In the genomic region with DNA sequence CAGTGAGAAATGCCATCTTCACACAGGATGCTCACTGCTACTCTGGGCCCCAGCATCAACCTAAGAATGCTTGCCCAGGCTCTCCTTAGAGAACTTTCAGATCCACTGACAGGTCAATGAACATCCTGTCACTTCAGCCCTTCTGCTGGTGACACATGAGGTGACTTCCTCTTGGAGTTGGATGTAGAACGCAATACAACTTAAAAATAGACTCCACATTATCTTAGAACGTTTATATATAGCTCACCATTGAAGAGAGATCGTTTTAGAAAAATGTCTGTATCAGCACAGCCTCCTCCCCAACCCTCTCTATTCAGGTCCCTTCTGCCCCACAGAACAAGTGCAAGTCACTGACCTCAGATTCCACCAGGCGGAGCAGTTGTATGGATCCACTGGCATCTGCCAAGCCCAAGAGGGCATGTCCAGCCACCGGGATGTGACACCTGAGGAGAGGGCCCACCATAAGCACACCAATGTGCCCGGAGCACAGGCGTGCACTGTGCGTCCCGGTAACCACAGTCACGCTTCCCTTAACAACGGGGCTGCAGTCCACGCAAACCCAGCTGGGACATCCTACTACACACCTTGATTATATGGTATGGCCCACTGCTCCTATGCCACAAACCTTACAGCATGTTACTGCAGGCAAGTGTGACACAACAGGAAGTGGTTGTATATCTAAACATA, we compare ENCODE assay signal across 14 cellular contexts. TPM values are rescaled to one million over a fixed set of nuclear protein-coding genes. Genes with fewer than 3 reads are reported as not detected.
A peak's percentile ranks its signal among the peaks of the same experiment; 100 is the strongest.
DNase-seq lines count a peak whose midpoint lies in the region; ATAC-seq, FAIRE-seq and TF ChIP-seq lines count a peak whose summit lies in the region.
"Had no signal": no experiment of that assay in that cellular context is flagged by ENCODE, and none has a peak within 500 bp of the region (broad histone marks: within the 10 kb centered on the region; RNA-seq: fewer than 3 reads in every experiment).

No MANE protein-coding gene starts in this region.

- ATAC-seq in CD4-positive, alpha-beta T cell (ENCODE audit: poor library complexity): no peak

- H3K9me1 ChIP-seq in keratinocyte (ENCODE audit: control insufficient read depth, extremely low read depth, insufficient read depth, low read length): no peaks in the 10 kb centered on the region

- CTCF ChIA-PET in CD4-positive, alpha-beta T cell (lab: Charles Lee): no interaction called here

- peak overlapping the region; percentile 20 for H3K27ac Mint-ChIP-seq in CD4-positive, alpha-beta T cell
- peak overlapping the region; percentile 46 for H3K27ac Mint-ChIP-seq in activated naive CD8-positive, alpha-beta T cell
- H3K27ac Mint-ChIP-seq in HFFc6: no peak overlapping the region

- H3K27ac ChIP-seq in CD4-positive, alpha-beta T cell (ENCODE audit: low read depth, low read length): no peak overlapping the region
- H3K27ac ChIP-seq in Karpas-422 (ENCODE audit: low read length) (no peak overlapping the region), keratinocyte (ENCODE audit: control insufficient read depth, insufficient read depth, low read length) (peak overlapping the region; percentile 50)
- H3K27ac ChIP-seq: SK-N-MC, tibial artery had no signal

- intact Hi-C loops in CD4-positive, alpha-beta T cell (cut with DNase I, micrococcal nuclease): loop anchor here in 1 of 2 experiments (5.0 kb wide), 1 partner anchor 154 kb away; a partner anchor contains a TSS

- no peaks in the 10 kb centered on the region for H3K9me3 ChIP-seq in CD4-positive, alpha-beta T cell (ENCODE audit: control insufficient read depth, low read length)
- H3K9me3 ChIP-seq in Karpas-422 (ENCODE audit: low read length) (no peaks in the 10 kb centered on the region), keratinocyte (ENCODE audit: control insufficient read depth, low read depth, low read length) (no peaks in the 10 kb centered on the region)
- H3K9me3 ChIP-seq: HAP-1, tibial artery had no signal

- H3K4me3 ChIP-seq in Karpas-422 (ENCODE audit: low read length) (no peak overlapping the region), keratinocyte (ENCODE audit: control insufficient read depth in 2 of 3, extremely low read depth in 1 of 3, insufficient read depth in 2 of 3, low read depth in 1 of 3, low read length in 3 of 3) (no peak overlapping the region)
- H3K4me3 ChIP-seq: HAP-1, SK-N-MC, tibial artery had no signal

- no peak for TF ChIP-seq CTCF in CD4-positive, alpha-beta T cell (IDR thresholded peaks at IDR 0.05)
- TF ChIP-seq CTCF in keratinocyte (optimal IDR thresholded peaks at IDR 0.05 in 1 of 3, IDR thresholded peaks at IDR 0.05 in 1 of 3, conservative IDR thresholded peaks at IDR 0.05 in 1 of 3; ENCODE audit: extremely low read depth in 1 of 3, insufficient read depth in 2 of 3, low read length in 3 of 3) (peak in 1 of 3 experiments; percentile 13), HFFc6 (IDR thresholded peaks at IDR 0.05) (no peak)

- no peaks in the 10 kb centered on the region for H3K9me3 Mint-ChIP-seq in CD4-positive, alpha-beta T cell
- no peaks in the 10 kb centered on the region for H3K9me3 Mint-ChIP-seq in activated naive CD8-positive, alpha-beta T cell (ENCODE audit: low read depth)
- H3K9me3 Mint-ChIP-seq in HFFc6: no peaks in the 10 kb centered on the region

- dilution Hi-C loops in keratinocyte (cut with MboI; ENCODE audit: extremely low pct_ligation_motif_present, low sequenced_read_pairs): no loop called here

- H3K27me3 ChIP-seq in CD4-positive, alpha-beta T cell (ENCODE audit: control insufficient read depth, insufficient read depth, low read length): no peaks in the 10 kb centered on the region
- H3K27me3 ChIP-seq in Karpas-422 (ENCODE audit: low read length) (no peaks in the 10 kb centered on the region), keratinocyte (ENCODE audit: control insufficient read depth, extremely low read depth, insufficient read depth, low read length) (no peaks in the 10 kb centered on the region)
- H3K27me3 ChIP-seq: tibial artery had no signal

- H3K79me2 ChIP-seq in Karpas-422 (ENCODE audit: low read length) (peaks cover 52% of the 10 kb centered on the region), keratinocyte (ENCODE audit: control insufficient read depth, insufficient read depth, low read length) (peaks cover 34% of the 10 kb centered on the region)

- H3K4me2 ChIP-seq in Karpas-422 (ENCODE audit: low read depth, low read length, poor library complexity, severe bottlenecking): peak overlapping the region; percentile 11
- peak overlapping the region; percentile 57 for H3K4me2 ChIP-seq in keratinocyte (ENCODE audit: control insufficient read depth, extremely low read depth, insufficient read depth, low read depth, low read length)

- DNase-seq in CD4-positive, alpha-beta T cell: no peak
- DNase-seq in Karpas-422 (no peak), keratinocyte (ENCODE audit: low read depth, low spot score) (no peak), RKO (ENCODE audit: low spot score) (no peak), HFFc6 (no peak), COLO668 (lab: John Stamatoyannopoulos, UW; ENCODE audit: unreplicated experiment) (no peak)
- no peak for DNase-seq in stimulated activated CD4-positive, alpha-beta T cell treated with anti-CD3 and anti-CD28 coated beads, Interleukin-2, amount 100 ng/mL, for 24 hours
- DNase-seq: activated CD8-positive, alpha-beta memory T cell treated with anti-CD3 and anti-CD28 coated beads for 24 hours; Calu3; cortex of kidney; tibial artery had no signal

- peaks cover 7% of the 10 kb centered on the region for H4K20me1 ChIP-seq in Karpas-422 (ENCODE audit: insufficient read depth, low read depth, low read length)
- peaks cover 3% of the 10 kb centered on the region for H4K20me1 ChIP-seq in keratinocyte (ENCODE audit: control insufficient read depth, extremely low read depth, insufficient read depth, low read length)

- H3K4me1 ChIP-seq in Karpas-422 (ENCODE audit: low read length): peaks cover 23% of the 10 kb centered on the region
- peaks cover 27% of the 10 kb centered on the region for H3K4me1 ChIP-seq in keratinocyte (ENCODE audit: control insufficient read depth, extremely low read depth, insufficient read depth, low read length)

- POLR2A ChIA-PET in CD4-positive, alpha-beta T cell (lab: Charles Lee): no interaction called here

- H3K9me2 ChIP-seq in Karpas-422 (replicated peaks; ENCODE audit: insufficient read depth, low read length): no peaks in the 10 kb centered on the region

- H3K36me3 ChIP-seq in Karpas-422 (ENCODE audit: insufficient read depth, low read length): peaks cover 32% of the 10 kb centered on the region
- H3K36me3 ChIP-seq in keratinocyte (ENCODE audit: control insufficient read depth in 2 of 2, extremely low read depth in 1 of 2, insufficient read depth in 2 of 2, low read length in 2 of 2): peaks cover 27 to 36% of the 10 kb centered on the region in 2 experiments

- H3K4me1 Mint-ChIP-seq in CD4-positive, alpha-beta T cell (ENCODE audit: low read depth): peaks cover 30% of the 10 kb centered on the region
- peaks cover 32% of the 10 kb centered on the region for H3K4me1 Mint-ChIP-seq in activated naive CD8-positive, alpha-beta T cell (ENCODE audit: low read depth)
- peaks cover 33% of the 10 kb centered on the region for H3K4me1 Mint-ChIP-seq in HFFc6 (ENCODE audit: low read depth)

- H3K27me3 Mint-ChIP-seq in CD4-positive, alpha-beta T cell: no peaks in the 10 kb centered on the region
- no peaks in the 10 kb centered on the region for H3K27me3 Mint-ChIP-seq in activated naive CD8-positive, alpha-beta T cell
- no peaks in the 10 kb centered on the region; the same call in 1 of the 2 replicates for H3K27me3 Mint-ChIP-seq in HFFc6 (ENCODE audit: insufficient read depth)

- peak overlapping the region; percentile 79 for H3K4me3 Mint-ChIP-seq in CD4-positive, alpha-beta T cell
- H3K4me3 Mint-ChIP-seq in activated naive CD8-positive, alpha-beta T cell: peak overlapping the region; percentile 91
- H3K4me3 Mint-ChIP-seq in HFFc6: no peak overlapping the region

- no peak for FAIRE-seq in keratinocyte (lab: Jason Lieb, UNC)

- H3K9ac ChIP-seq in Karpas-422 (ENCODE audit: low read length) (0 out of 2 replicates have a peak overlapping the region, but pooled peaks have one; percentile 3), keratinocyte (ENCODE audit: control insufficient read depth, extremely low read depth, insufficient read depth, low read length) (no peak overlapping the region)

- peaks cover 47% of the 10 kb centered on the region for H3K36me3 Mint-ChIP-seq in CD4-positive, alpha-beta T cell (ENCODE audit: low read depth)
- H3K36me3 Mint-ChIP-seq in activated naive CD8-positive, alpha-beta T cell: peaks cover 2% of the 10 kb centered on the region
- peaks cover 24% of the 10 kb centered on the region for H3K36me3 Mint-ChIP-seq in HFFc6 (ENCODE audit: low read depth)

- H2AFZ ChIP-seq in Karpas-422 (ENCODE audit: low read length) (no peak overlapping the region), keratinocyte (ENCODE audit: control insufficient read depth, low read length) (no peak overlapping the region)

RNA-seq across cellular contexts. Expression of a gene that starts 2.9 kb away (rescaled TPM):
- total RNA-seq in CD4-positive, alpha-beta T cell: 10 to 100 TPM; 36.4 to 36.8 TPM
- total RNA-seq in Karpas-422 (2014; rRNA removed; shearing (Covaris generic); ENCODE audit: low replicate concordance): 27.5 and 44.3 TPM in 2 replicates
- polyA plus RNA-seq in keratinocyte: 25.3 to 32.4 TPM (median 26.2 TPM) in 3 replicates
- polyA plus RNA-seq in keratinocyte (2011; ENCODE audit: low read depth): 20.2 TPM
- 16.1 and 19.9 TPM in 2 replicates for polyA plus RNA-seq in keratinocyte (2011; cell fraction: cytosol; rRNA removed)
- 68.3 and 79.1 TPM in 2 replicates for polyA plus RNA-seq in keratinocyte (2011; cell fraction: nucleus; rRNA removed)
- polyA plus RNA-seq in keratinocyte (2012; ENCODE audit: low replicate concordance): 16.9 and 26.9 TPM in 2 replicates
- polyA minus RNA-seq in keratinocyte: 17.8 to 19.1 TPM (median 19.0 TPM) in 3 replicates
- polyA minus RNA-seq in keratinocyte (2011; cell fraction: cytosol; rRNA and poly(A)+ RNA removed): 13.0 TPM
- polyA minus RNA-seq in keratinocyte (2011; cell fraction: nucleus; rRNA and poly(A)+ RNA removed): 15.3 and 20.4 TPM in 2 replicates
- total RNA-seq in HFFc6 (2021; fragmentation: NEBNext Ultra II Directional; extraction: Animal tissue kit (Norgen Biotek cat#: 25700)): 10 to 100 TPM; 18.2 to 20.7 (median 20.1) TPM

RNA-seq across cellular contexts. Expression of a gene that starts 14.4 kb away (rescaled TPM):
- total RNA-seq in CD4-positive, alpha-beta T cell: 10 to 100 TPM in 1 of 2 experiments, 1 to 10 TPM in 1; 8.6 to 11.3 TPM
- 18.8 and 34.4 TPM in 2 replicates for total RNA-seq in Karpas-422 (2014; rRNA removed; shearing (Covaris generic); ENCODE audit: low replicate concordance)
- 25.8 to 28.1 TPM (median 27.8 TPM) in 3 replicates for polyA plus RNA-seq in keratinocyte
- 19.0 TPM for polyA plus RNA-seq in keratinocyte (2011; ENCODE audit: low read depth)
- polyA plus RNA-seq in keratinocyte (2011; cell fraction: cytosol; rRNA removed): 13.6 and 24.5 TPM in 2 replicates
- polyA plus RNA-seq in keratinocyte (2011; cell fraction: nucleus; rRNA removed): 27.6 and 29.4 TPM in 2 replicates
- 27.3 and 30.2 TPM in 2 replicates for polyA plus RNA-seq in keratinocyte (2012; ENCODE audit: low replicate concordance)
- 9.5 to 21.9 TPM (median 11.2 TPM) in 3 replicates for polyA minus RNA-seq in keratinocyte
- polyA minus RNA-seq in keratinocyte (2011; cell fraction: cytosol; rRNA and poly(A)+ RNA removed): 17.8 TPM
- polyA minus RNA-seq in keratinocyte (2011; cell fraction: nucleus; rRNA and poly(A)+ RNA removed): 7.1 and 7.8 TPM in 2 replicates
- total RNA-seq in HFFc6 (2021; fragmentation: NEBNext Ultra II Directional; extraction: Animal tissue kit (Norgen Biotek cat#: 25700)): 10 to 100 TPM; 23.9 to 34.4 (median 25.4) TPM

RNA-seq across cellular contexts. Expression of a gene that starts 24.2 kb away (rescaled TPM):
- total RNA-seq in CD4-positive, alpha-beta T cell: 10 to 100 TPM; 49.3 to 52.5 TPM
- 46.9 and 115 TPM in 2 replicates for total RNA-seq in Karpas-422 (2014; rRNA removed; shearing (Covaris generic); ENCODE audit: low replicate concordance)
- polyA plus RNA-seq in keratinocyte: 18.1 to 33.0 TPM (median 21.0 TPM) in 3 replicates
- 39.7 TPM for polyA plus RNA-seq in keratinocyte (2011; ENCODE audit: low read depth)
- polyA plus RNA-seq in keratinocyte (2011; cell fraction: cytosol; rRNA removed): 12.6 and 45.9 TPM in 2 replicates
- 9.0 and 17.7 TPM in 2 replicates for polyA plus RNA-seq in keratinocyte (2011; cell fraction: nucleus; rRNA removed)
- polyA plus RNA-seq in keratinocyte (2012; ENCODE audit: low replicate concordance): 37.7 and 52.2 TPM in 2 replicates
- polyA minus RNA-seq in keratinocyte: 3.0 to 4.9 TPM (median 4.2 TPM) in 3 replicates
- polyA minus RNA-seq in keratinocyte (2011; cell fraction: cytosol; rRNA and poly(A)+ RNA removed): 47.8 TPM
- polyA minus RNA-seq in keratinocyte (2011; cell fraction: nucleus; rRNA and poly(A)+ RNA removed): 4.0 and 6.6 TPM in 2 replicates
- total RNA-seq in HFFc6 (2021; fragmentation: NEBNext Ultra II Directional; extraction: Animal tissue kit (Norgen Biotek cat#: 25700)): 10 to 100 TPM; 48.4 to 67.7 (median 57.3) TPM

RNA-seq across cellular contexts. Expression of a gene that starts 25.7 kb away (rescaled TPM):
- 1 to 10 TPM; 7.8 to 8.4 TPM for total RNA-seq in CD4-positive, alpha-beta T cell
- 1.8 and 3.3 TPM in 2 replicates for total RNA-seq in Karpas-422 (2014; rRNA removed; shearing (Covaris generic); ENCODE audit: low replicate concordance)
- polyA plus RNA-seq in keratinocyte: 0.17 to 0.34 TPM (median 0.18 TPM) in 3 replicates
- polyA plus RNA-seq in keratinocyte (2011; ENCODE audit: low read depth): 1.2 TPM
- 0.12 and 0.14 TPM in 2 replicates for polyA plus RNA-seq in keratinocyte (2011; cell fraction: cytosol; rRNA removed)
- polyA plus RNA-seq in keratinocyte (2011; cell fraction: nucleus; rRNA removed): 2.3 and 3.4 TPM in 2 replicates
- polyA plus RNA-seq in keratinocyte (2012; ENCODE audit: low replicate concordance): 0.32 and 1.1 TPM in 2 replicates
- polyA minus RNA-seq in keratinocyte: 0.19 to 0.49 TPM in 2 of 3 replicates, not detected in the other
- not detected for polyA minus RNA-seq in keratinocyte (2011; cell fraction: cytosol; rRNA and poly(A)+ RNA removed)
- 0.74 and 1.4 TPM in 2 replicates for polyA minus RNA-seq in keratinocyte (2011; cell fraction: nucleus; rRNA and poly(A)+ RNA removed)
- total RNA-seq in HFFc6 (2021; fragmentation: NEBNext Ultra II Directional; extraction: Animal tissue kit (Norgen Biotek cat#: 25700)): under 1 TPM; 0.20 to 0.90 (median 0.52) TPM

RNA-seq across cellular contexts. Expression of a gene that starts 29.6 kb away (rescaled TPM):
- 10 to 100 TPM; 45.5 to 50.7 TPM for total RNA-seq in CD4-positive, alpha-beta T cell
- total RNA-seq in Karpas-422 (2014; rRNA removed; shearing (Covaris generic); ENCODE audit: low replicate concordance): 36.0 and 47.7 TPM in 2 replicates
- polyA plus RNA-seq in keratinocyte: 94.7 to 163 TPM (median 102 TPM) in 3 replicates
- polyA plus RNA-seq in keratinocyte (2011; ENCODE audit: low read depth): 109 TPM
- polyA plus RNA-seq in keratinocyte (2011; cell fraction: cytosol; rRNA removed): 66.6 and 112 TPM in 2 replicates
- 352 and 475 TPM in 2 replicates for polyA plus RNA-seq in keratinocyte (2011; cell fraction: nucleus; rRNA removed)
- 76.1 and 101 TPM in 2 replicates for polyA plus RNA-seq in keratinocyte (2012; ENCODE audit: low replicate concordance)
- 102 to 286 TPM (median 125 TPM) in 3 replicates for polyA minus RNA-seq in keratinocyte
- polyA minus RNA-seq in keratinocyte (2011; cell fraction: cytosol; rRNA and poly(A)+ RNA removed): 104 TPM
- polyA minus RNA-seq in keratinocyte (2011; cell fraction: nucleus; rRNA and poly(A)+ RNA removed): 120 and 135 TPM in 2 replicates
- 10 to 100 TPM; 15.9 to 18.2 (median 17.1) TPM for total RNA-seq in HFFc6 (2021; fragmentation: NEBNext Ultra II Directional; extraction: Animal tissue kit (Norgen Biotek cat#: 25700))
